In genomic region chr1:52613611-52614373, GRCh38 we compare ENCODE assay signal across 1 cellular context.
TF ChIP-seq lines count a peak whose summit lies in the region.

No MANE protein-coding gene starts in this region.

TF ChIP-seq in K562, 482 proteins besides CTCF, POLR2A, EP300 and RAD21 (continued from another document and continues in another):
- TF ChIP-seq CUX1 (CRISPR knock-in tag; IDR thresholded peaks at IDR 0.05) (0 out of 2 replicates have a peak, but pooled peaks have one; percentile 55), NONO (IDR thresholded peaks at IDR 0.05; ENCODE audit: low read depth in 2 of 2, low read length in 1 of 2) (peak in 1 of 2 experiments; percentile 62; a peak in 1 of 4 replicates), ZFP36 (IDR thresholded peaks at IDR 0.05; ENCODE audit: low read depth, low read length, partially characterized antibody) (peak; percentile 93), TAF9B (IDR thresholded peaks at IDR 0.05; ENCODE audit: partially characterized antibody) (no peak), JUND (IDR thresholded peaks at IDR 0.05; ENCODE audit: borderline replicate concordance, low read depth, low read length) (peak; percentile 66; the same call in 1 of the 2 replicates), JUND (tag; IDR thresholded peaks at IDR 0.05; ENCODE audit: borderline replicate concordance, low read depth, low read length) (peak; percentile 56; the same call in 1 of the 3 replicates), TAL1 (IDR thresholded peaks at IDR 0.05) (peak; percentile 95), CBX5 (IDR thresholded peaks at IDR 0.05; ENCODE audit: borderline replicate concordance, low read depth) (no peak), MNT (conservative IDR thresholded peaks at IDR 0.05) (peak; percentile 37 to 42; a peak in 3 of 4 replicates), RCOR1 (IDR thresholded peaks at IDR 0.05; ENCODE audit: borderline replicate concordance in 1 of 2, low read depth in 2 of 2, low read length in 2 of 2) (peak; percentile 81 to 94), KLF10 (CRISPR knock-in tag; IDR thresholded peaks at IDR 0.05) (no peak), PML (IDR thresholded peaks at IDR 0.05; ENCODE audit: low read length) (peak; percentile 83), POLR2H (tag; IDR thresholded peaks at IDR 0.05; ENCODE audit: low read depth) (no peak), ZNF311 (CRISPR knock-in tag; IDR thresholded peaks at IDR 0.05) (no peak), KHSRP (IDR thresholded peaks at IDR 0.05) (no peak; the same call in 1 of the 2 replicates), DACH1 (IDR thresholded peaks at IDR 0.05; ENCODE audit: partially characterized antibody) (peak; percentile 93), CCNT2 (IDR thresholded peaks at IDR 0.05; ENCODE audit: borderline replicate concordance, extremely low read depth, insufficient read length, low read depth, low read length) (peak; percentile 64), RHOXF2B (CRISPR knock-in tag; conservative IDR thresholded peaks at IDR 0.05) (no peak), CBFA2T3 (IDR thresholded peaks at IDR 0.05) (peak; percentile 98), ZNF197 (CRISPR knock-in tag; IDR thresholded peaks at IDR 0.05; ENCODE audit: low read depth) (no peak), ZNF407 (IDR thresholded peaks at IDR 0.05; ENCODE audit: low read depth) (no peak), TRIM24 (IDR thresholded peaks at IDR 0.05) (peak; percentile 82 to 90), MLLT1 (IDR thresholded peaks at IDR 0.05) (peak; percentile 43 to 62; a peak in 1 of 4 replicates), CREB3L1 (IDR thresholded peaks at IDR 0.05; ENCODE audit: borderline replicate concordance, low read depth) (no peak; the same call in 1 of the 2 replicates), BCOR (IDR thresholded peaks at IDR 0.05) (peak; percentile 44; the same call in 1 of the 2 replicates), ETV1 (tag; conservative IDR thresholded peaks at IDR 0.05; ENCODE audit: low read depth) (peak; percentile 57), TOE1 (IDR thresholded peaks at IDR 0.05; ENCODE audit: borderline replicate concordance) (0 out of 2 replicates have a peak, but pooled peaks have one; percentile 57), TOE1 (CRISPR knock-in tag; IDR thresholded peaks at IDR 0.05; ENCODE audit: borderline replicate concordance, low read depth) (no peak), SMARCA4 (IDR thresholded peaks at IDR 0.05) (peak; percentile 98), ESRRB (CRISPR knock-in tag; IDR thresholded peaks at IDR 0.05; ENCODE audit: borderline replicate concordance) (no peak), TBL1XR1 (IDR thresholded peaks at IDR 0.05; ENCODE audit: low read length in 2 of 2) (peak; percentile 81 to 85; a peak in 3 of 4 replicates), SOX6 (IDR thresholded peaks at IDR 0.05) (peak; percentile 81), KDM1A (IDR thresholded peaks at IDR 0.05) (peak; percentile 69 to 80; a peak in 3 of 4 replicates), TCF3 (CRISPR knock-in tag; IDR thresholded peaks at IDR 0.05) (peak; percentile 97), PKNOX1 (IDR thresholded peaks at IDR 0.05) (peak; percentile 91), NFATC3 (IDR thresholded peaks at IDR 0.05) (0 out of 2 replicates have a peak, but pooled peaks have one; percentile 60), RNF219 (CRISPR knock-in tag; IDR thresholded peaks at IDR 0.05) (no peak), GATAD2B (IDR thresholded peaks at IDR 0.05; ENCODE audit: borderline replicate concordance) (peak; percentile 65), RBM25 (IDR thresholded peaks at IDR 0.05; ENCODE audit: low read depth, low read length, severe bottlenecking) (peak; percentile 41), TRIM28 (IDR thresholded peaks at IDR 0.05) (peak; percentile 60), ELF2 (CRISPR knock-in tag; IDR thresholded peaks at IDR 0.05) (no peak), COPS2 (conservative IDR thresholded peaks at IDR 0.05) (no peak), MBD2 (IDR thresholded peaks at IDR 0.05; ENCODE audit: borderline replicate concordance, low read depth) (no peak; the same call in 1 of the 2 replicates)
